ENCODE assay signal across 1 cellular context in genomic region chrX:136067097-136067496, GRCh38.
TF ChIP-seq lines count a peak whose summit lies in the region.

No MANE protein-coding gene starts in this region.

TF ChIP-seq in SK-N-SH treated with all-trans-retinoic acid at 6 μM for 48 hours, 23 proteins besides CTCF, POLR2A, EP300 and RAD21 (continued from another document):
- TF ChIP-seq CREB5 (CRISPR knock-in tag; IDR thresholded peaks at IDR 0.05; ENCODE audit: low read depth) (no peak), ZNF565 (CRISPR knock-in tag; conservative IDR thresholded peaks at IDR 0.05; ENCODE audit: low read depth) (no peak), ISL1 (CRISPR knock-in tag; IDR thresholded peaks at IDR 0.05) (no peak), ZFP3 (CRISPR knock-in tag; IDR thresholded peaks at IDR 0.05) (no peak), BACH2 (CRISPR knock-in tag; IDR thresholded peaks at IDR 0.05; ENCODE audit: borderline replicate concordance) (no peak), TSHZ2 (CRISPR knock-in tag; IDR thresholded peaks at IDR 0.05) (no peak), ZFP30 (CRISPR knock-in tag; IDR thresholded peaks at IDR 0.05) (no peak), CSRNP3 (CRISPR knock-in tag; IDR thresholded peaks at IDR 0.05) (no peak), PPARA (CRISPR knock-in tag; IDR thresholded peaks at IDR 0.05; ENCODE audit: borderline replicate concordance) (no peak)
TF ChIP-seq in SK-N-SH treated with all-trans-retinoic acid at 6 μM for 48 hours: peak in this region for 0.
